In genomic region chr4:182145360-182145905, GRCh38 we compare ENCODE assay signal across 1 cellular context.
A peak's percentile ranks its signal among the peaks of the same experiment; 100 is the strongest.
TF ChIP-seq lines count a peak whose summit lies in the region.

No MANE protein-coding gene starts in this region.

TF ChIP-seq in HEK293, 187 proteins besides CTCF, POLR2A, EP300 and RAD21 (continued from another document):
- no peak for TF ChIP-seq ZNF214 (tag by site-specific recombination; IDR thresholded peaks at IDR 0.05; ENCODE audit: borderline replicate concordance)
- no peak for TF ChIP-seq ZBTB7A (tag by site-specific recombination; IDR thresholded peaks at IDR 0.05; ENCODE audit: low read depth)
- TF ChIP-seq ZNF146 (tag by site-specific recombination; IDR thresholded peaks at IDR 0.05) = no peak
- no peak for TF ChIP-seq HOXA7 (CRISPR knock-in tag; IDR thresholded peaks at IDR 0.05; ENCODE audit: borderline replicate concordance)
- no peak for TF ChIP-seq ZNF155 (tag by site-specific recombination; IDR thresholded peaks at IDR 0.05)
- no peak for TF ChIP-seq GLIS1 (tag by site-specific recombination; IDR thresholded peaks at IDR 0.05)
- no peak for TF ChIP-seq ZNF114 (tag by site-specific recombination; IDR thresholded peaks at IDR 0.05)
- no peak for TF ChIP-seq ZNF510 (tag by site-specific recombination; IDR thresholded peaks at IDR 0.05; ENCODE audit: insufficient replicate concordance)
- TF ChIP-seq ZBTB1 (tag by site-specific recombination; IDR thresholded peaks at IDR 0.05) = no peak
- no peak for TF ChIP-seq ZNF292 (tag by site-specific recombination; IDR thresholded peaks at IDR 0.05; ENCODE audit: borderline replicate concordance, low read depth)
- TF ChIP-seq ZNF596 (tag by site-specific recombination; IDR thresholded peaks at IDR 0.05) = no peak
- TF ChIP-seq ZNF23 (tag by site-specific recombination; IDR thresholded peaks at IDR 0.05; ENCODE audit: borderline replicate concordance) = no peak
- TF ChIP-seq ZSCAN16 (tag by site-specific recombination; IDR thresholded peaks at IDR 0.05) = no peak
- 0 out of 2 replicates have a peak, but pooled peaks have one; percentile 17 for TF ChIP-seq TRIM28 (IDR thresholded peaks at IDR 0.05; ENCODE audit: borderline replicate concordance, low read length)
- TF ChIP-seq ZSCAN5A (tag by site-specific recombination; IDR thresholded peaks at IDR 0.05) = no peak
- no peak for TF ChIP-seq ZNF341 (tag by site-specific recombination; IDR thresholded peaks at IDR 0.05; ENCODE audit: low read depth)
- no peak for TF ChIP-seq ZNF549 (tag by site-specific recombination; IDR thresholded peaks at IDR 0.05)
- TF ChIP-seq ATF2 (tag by site-specific recombination; IDR thresholded peaks at IDR 0.05; ENCODE audit: low read depth) = no peak
- no peak for TF ChIP-seq ZNF280D (tag by site-specific recombination; IDR thresholded peaks at IDR 0.05)
- no peak for TF ChIP-seq ZBTB44 (tag by site-specific recombination; IDR thresholded peaks at IDR 0.05)
- TF ChIP-seq ZNF76 (tag by site-specific recombination; IDR thresholded peaks at IDR 0.05; ENCODE audit: borderline replicate concordance, low read depth) = no peak
- peak; percentile 80 for TF ChIP-seq ZNF335 (tag by site-specific recombination; conservative IDR thresholded peaks at IDR 0.05)
- peak; percentile 84 for TF ChIP-seq ZBTB17 (tag by site-specific recombination; IDR thresholded peaks at IDR 0.05)
